In genomic region chr13:44676534-44676933, GRCh38 we compare ENCODE assay signal across 22 cellular contexts.
"Had no signal": no experiment of that assay in that cellular context is flagged by ENCODE, and none has a peak within 500 bp of the region (broad histone marks: within the 10 kb centered on the region; RNA-seq: fewer than 3 reads in every experiment).

No MANE protein-coding gene starts in this region.

- DNase-seq: islet precursor cell; left ventricle myocardium inferior; mesendoderm; naive B cell; natural killer cell; nephron progenitor cell; occipital lobe; psoas muscle; sigmoid colon; small intestine; spleen; stimulated activated CD4-positive, alpha-beta T cell treated with anti-CD3 and anti-CD28 coated beads, Interleukin-4, amount 100 ng/mL, for 24 hours; stimulated activated naive CD4-positive, alpha-beta T cell; uterus had no signal

- H3K9me3 ChIP-seq: left ventricle myocardium inferior, neutrophil, psoas muscle, sigmoid colon, spleen, suprapubic skin, tibial nerve, uterus had no signal

- H3K27ac ChIP-seq: hepatocyte, left ventricle myocardium inferior, neural progenitor cell, neutrophil, parathyroid adenoma, psoas muscle, sigmoid colon, spleen, suprapubic skin, tibial nerve, uterus had no signal

- H3K4me3 ChIP-seq: hepatocyte, left ventricle myocardium inferior, lung, neural progenitor cell, psoas muscle, sigmoid colon, spleen, suprapubic skin, tibial nerve, uterus had no signal

- H3K27me3 ChIP-seq: hepatocyte, neural progenitor cell, neutrophil, sigmoid colon, spleen, suprapubic skin, tibial nerve, uterus had no signal

- H3K36me3 ChIP-seq: left ventricle myocardium inferior, neural progenitor cell, neutrophil, sigmoid colon, spleen, suprapubic skin, tibial nerve, uterus had no signal

- ATAC-seq: natural killer cell; psoas muscle; stimulated activated effector memory CD8-positive, alpha-beta T cell treated with anti-CD3 and anti-CD28 coated beads, Interleukin-12 subunit alpha, Interleukin-12 subunit beta, amount 100 ng/mL, for 72 hours had no signal

- H3K4me1 ChIP-seq: left ventricle myocardium inferior, neural progenitor cell, parathyroid adenoma, psoas muscle, sigmoid colon, spleen, suprapubic skin, tibial nerve, uterus had no signal
